Comparison of ENCODE assay signal across 7 cellular contexts in genomic region chr20:44594730-44595129, GRCh38. TPM values are rescaled to one million over a fixed set of nuclear protein-coding genes. Genes with fewer than 3 reads are reported as not detected.
DNase-seq lines count a peak whose midpoint lies in the region; ATAC-seq and TF ChIP-seq lines count a peak whose summit lies in the region.

No MANE protein-coding gene starts in this region.

- intact Hi-C loops in PC-3 (cut with micrococcal nuclease), result no loop called here

- H3K4me1 Mint-ChIP-seq in T-helper 17 cell, result peaks cover 11% of the 10 kb centered on the region

- H3K9me2 ChIP-seq in PC-3 (replicated peaks; ENCODE audit: low read length), result no peaks in the 10 kb centered on the region

- H3K79me2 ChIP-seq in PC-3 (ENCODE audit: low read length), result no peaks in the 10 kb centered on the region

- peak; percentile 46 for DNase-seq in PC-3
- DNase-seq in foreskin fibroblast, result peak; percentile 48 to 76
- no peak for DNase-seq in NCI-H1694 treated with DMSO at 0.1 percent for 48 hours (lab: John Stamatoyannopoulos, UW)
- no peak for DNase-seq in T-helper 17 cell

- H3K9ac ChIP-seq in PC-3 (ENCODE audit: low read length) (peak overlapping the region; percentile 3; the same call in 1 of the 2 replicates), stomach smooth muscle (ENCODE audit: low read length in 2 of 2) (no peak overlapping the region)

- H3K27me3 Mint-ChIP-seq in T-helper 17 cell, result peaks cover under 1% of the 10 kb centered on the region

- peak; percentile 46 for ATAC-seq in GM21529 (IDR thresholded peaks at IDR 0.05; ENCODE audit: unreplicated experiment)
- ATAC-seq in PC-3, result no peak
- no peak for ATAC-seq in T-helper 17 cell
- no peak for ATAC-seq in HG03139 (IDR thresholded peaks at IDR 0.05; ENCODE audit: unreplicated experiment)

- no peaks in the 10 kb centered on the region for H3K9me3 ChIP-seq in PC-3 (ENCODE audit: low read length)
- H3K9me3 ChIP-seq in stomach smooth muscle (ENCODE audit: control insufficient read depth in 2 of 2, low read length in 2 of 2), result no peaks in the 10 kb centered on the region
- no peaks in the 10 kb centered on the region for H3K9me3 ChIP-seq in T-helper 17 cell (ENCODE audit: control insufficient read depth, low read length, poor library complexity, severe bottlenecking)

- H3K4me3 ChIP-seq in PC-3 (ENCODE audit: low read length) (no peak overlapping the region), foreskin fibroblast (ENCODE audit: low read depth in 1 of 2, low read length in 2 of 2) (no peak overlapping the region), stomach smooth muscle (ENCODE audit: low read length in 2 of 2) (peak overlapping the region in 1 of 2 donors; percentile 8)

- no peaks in the 10 kb centered on the region for H4K20me1 ChIP-seq in PC-3 (ENCODE audit: low read length)

- H3K36me3 ChIP-seq in PC-3 (ENCODE audit: low read depth, low read length), result no peaks in the 10 kb centered on the region
- H3K36me3 ChIP-seq in stomach smooth muscle (ENCODE audit: control insufficient read depth in 2 of 2, insufficient read depth in 2 of 2, low read length in 2 of 2), result peaks cover 15 to 23% of the 10 kb centered on the region in 2 donors

- BruUV-seq in PC-3 (replicated peaks; lab: Mats Ljungman, UMichigan), result no TSS peak

- no peak overlapping the region for H3K4me3 Mint-ChIP-seq in T-helper 17 cell

- no peak overlapping the region for H3K4me2 ChIP-seq in PC-3 (ENCODE audit: low read length)

- H3K4me1 ChIP-seq in PC-3 (ENCODE audit: insufficient read depth, low read length) (peaks cover 41% of the 10 kb centered on the region), stomach smooth muscle (ENCODE audit: control insufficient read depth, insufficient read depth, low read length) (peaks cover 63% of the 10 kb centered on the region)

- H3K27ac ChIP-seq in PC-3 (ENCODE audit: low read length) (peak overlapping the region; percentile 53), stomach smooth muscle (ENCODE audit: low read length) (peak overlapping the region; percentile 53)

- H2AFZ ChIP-seq in PC-3 (ENCODE audit: low read length), result no peak overlapping the region

- no peak overlapping the region for H3K27ac Mint-ChIP-seq in T-helper 17 cell

- H3F3A ChIP-seq in PC-3 (ENCODE audit: low read length, unreplicated experiment), result no peaks in the 10 kb centered on the region

- POLR2A ChIA-PET in PC-3 (lab: Charles Lee; ENCODE audit: unreplicated experiment), result no interaction called here

- CTCF ChIA-PET in PC-3 (lab: Charles Lee), result no interaction called here

- H3K27me3 ChIP-seq in PC-3 (ENCODE audit: low read length), result no peaks in the 10 kb centered on the region
- H3K27me3 ChIP-seq in stomach smooth muscle (ENCODE audit: control insufficient read depth in 1 of 2, insufficient read depth in 2 of 2, low read length in 2 of 2), result no peaks in the 10 kb centered on the region

- TF ChIP-seq CTCF in PC-3 (conservative IDR thresholded peaks at IDR 0.05; ENCODE audit: low read depth, low read length) (no peak), foreskin fibroblast (IDR thresholded peaks at IDR 0.05; ENCODE audit: low read depth, low read length) (no peak)

- H3K36me3 Mint-ChIP-seq in T-helper 17 cell (ENCODE audit: low read depth), result no peaks in the 10 kb centered on the region

RNA-seq across cellular contexts. Expression of gene PKIG, which starts 12.4 kb away (rescaled TPM):
- total RNA-seq in PC-3 (2014; rRNA removed) (47.5 and 49.2 TPM in 2 replicates), T-helper 17 cell (1 to 10 TPM; 2.2 to 4.5 TPM)

RNA-seq across cellular contexts. Expression of gene ADA, which starts 56.8 kb away (rescaled TPM):
- total RNA-seq in PC-3 (2014; rRNA removed) (12.4 and 13.0 TPM in 2 replicates), T-helper 17 cell (10 to 100 TPM; 36.0 to 36.1 TPM)

Comparison
In these comparisons a context has a peak if more than half of its experiments do, and no peak if none do; other contexts are left out.
1. DNase-seq: peak in PC-3 (single experiment) and foreskin fibroblast (2 of 2); none in NCI-H1694 treated with DMSO at 0.1 percent for 48 hours (single experiment) and T-helper 17 cell (0 of 3).